In the genomic region with DNA sequence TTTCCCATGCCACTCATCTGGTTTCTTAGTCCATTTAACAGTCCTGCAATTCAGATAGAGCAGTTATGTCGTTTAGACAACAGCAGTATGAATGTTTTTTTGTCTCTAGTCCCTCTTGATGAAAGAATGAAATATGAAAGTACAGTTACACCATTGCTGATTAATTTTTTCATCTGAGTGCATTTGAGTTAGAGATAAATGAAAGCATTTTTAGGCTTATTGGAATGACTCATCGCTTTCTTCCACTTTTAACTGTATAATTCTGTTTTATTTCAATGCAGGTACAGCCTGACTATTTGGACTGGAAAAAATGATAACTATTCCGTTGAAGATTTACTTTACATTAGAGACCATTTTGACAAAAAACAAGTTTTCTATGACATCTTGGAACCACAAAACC, we compare ENCODE assay signal across 13 cellular contexts. TPM values are rescaled to one million over a fixed set of nuclear protein-coding genes. Genes with fewer than 3 reads are reported as not detected.
"Had no signal": no experiment of that assay in that cellular context is flagged by ENCODE, and none has a peak within 500 bp of the region (broad histone marks: within the 10 kb centered on the region; RNA-seq: fewer than 3 reads in every experiment).

No MANE protein-coding gene starts in this region.

- H3K27ac ChIP-seq: hepatocyte, pancreas, tibial artery had no signal

- H2AFZ ChIP-seq: hepatocyte had no signal

- H3K27ac Mint-ChIP-seq: activated CD4-positive, alpha-beta memory T cell treated with anti-CD3 and anti-CD28 coated beads, Interleukin-2, amount 10 ng/mL, durations not matched to agents 7 days and 5 days had no signal

- H3K9me3 Mint-ChIP-seq: activated CD4-positive, alpha-beta memory T cell treated with anti-CD3 and anti-CD28 coated beads, Interleukin-2, amount 10 ng/mL, durations not matched to agents 7 days and 5 days had no signal

- H3K4me3 ChIP-seq: hepatocyte, pancreas, tibial artery had no signal

- H3K79me2 ChIP-seq: hepatocyte had no signal

- H3K27me3 ChIP-seq: hepatocyte, pancreas, tibial artery had no signal

- DNase-seq: activated CD4-positive, alpha-beta memory T cell treated with anti-CD3 and anti-CD28 coated beads, Interleukin-2, amount 10 ng/mL, durations not matched to agents 7 days and 5 days; naive B cell; pancreas; stimulated activated CD4-positive, alpha-beta T cell treated with anti-CD3 and anti-CD28 coated beads, Interleukin-12 subunit alpha, Interleukin-12 subunit beta, amount 100 ng/mL, for 4 hours; stimulated activated CD4-positive, alpha-beta T cell treated with anti-CD3 and anti-CD28 coated beads, Interleukin-2, amount 100 ng/mL, for 24 hours; tibial artery had no signal

- FAIRE-seq: keratinocyte, pancreas, urothelium cell line had no signal

- H3K4me1 ChIP-seq: pancreas, tibial artery had no signal

- H3K4me1 Mint-ChIP-seq: naive B cell had no signal

- H3K36me3 ChIP-seq: pancreas, tibial artery had no signal

- H3K27me3 Mint-ChIP-seq: naive B cell had no signal

- H3K4me2 ChIP-seq: hepatocyte had no signal

- H3K9me3 ChIP-seq: pancreas had no signal

- H3K4me3 Mint-ChIP-seq: activated CD4-positive, alpha-beta memory T cell treated with anti-CD3 and anti-CD28 coated beads, Interleukin-2, amount 10 ng/mL, durations not matched to agents 7 days and 5 days; naive B cell had no signal

- ATAC-seq: left lobe of liver, pancreas had no signal

- H3K36me3 Mint-ChIP-seq: naive B cell had no signal

RNA-seq across cellular contexts. Expression of a gene that starts 28.7 kb away (rescaled TPM):
- total RNA-seq: activated CD4-positive, alpha-beta memory T cell treated with anti-CD3 and anti-CD28 coated beads, Interleukin-2, amount 10 ng/mL, durations not matched to agents 7 days and 5 days; hepatocyte; left lobe of liver; lung microvascular endothelial cell; pancreas; subcutaneous adipose tissue had no signal
- polyA plus RNA-seq: esophagus, hepatocyte, keratinocyte, pancreas had no signal
